8 cellular contexts compared by ENCODE assay signal in the genomic region with DNA sequence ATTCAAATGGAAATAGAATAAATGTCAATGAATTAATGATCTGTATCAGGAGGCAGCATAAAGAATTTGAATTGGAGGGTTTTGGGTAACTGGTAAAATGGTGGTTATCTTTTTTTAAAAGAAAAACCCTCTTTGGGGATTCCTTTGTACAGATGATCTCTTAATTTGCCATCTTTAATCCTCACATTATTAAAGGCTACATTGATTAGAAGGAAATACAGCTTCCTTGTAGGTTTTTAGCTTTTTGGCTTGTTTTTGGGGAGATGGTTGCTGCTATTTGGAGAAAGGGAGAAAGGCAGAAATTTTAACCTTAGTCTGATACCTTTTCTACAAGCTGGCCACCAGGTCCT. TPM values are rescaled to one million over a fixed set of nuclear protein-coding genes. Genes with fewer than 3 reads are reported as not detected.
A peak's percentile ranks its signal among the peaks of the same experiment; 100 is the strongest.
DNase-seq lines count a peak whose midpoint lies in the region; ATAC-seq, FAIRE-seq and TF ChIP-seq lines count a peak whose summit lies in the region.

No MANE protein-coding gene starts in this region.

- H3K4me2 ChIP-seq in PC-3 (ENCODE audit: low read length) = peak overlapping the region; percentile 89

- H3K27ac ChIP-seq in PC-3 (ENCODE audit: low read length) (no peak overlapping the region), pancreas (peak overlapping the region; percentile 70 to 84 (median 78))

- H3K4me3 ChIP-seq in Caco-2 (ENCODE audit: low read depth, low read length) = peak overlapping the region; percentile 73
- peak overlapping the region; percentile 75 for H3K4me3 ChIP-seq in PC-3 (ENCODE audit: low read length)
- H3K4me3 ChIP-seq in pancreas = peak overlapping the region in 2 of 4 donors; percentile 73 to 76

- H2AFZ ChIP-seq in PC-3 (ENCODE audit: low read length) = peak overlapping the region; percentile 84

- H3K4me3 Mint-ChIP-seq in Caco-2 (ENCODE audit: unreplicated experiment) = peak overlapping the region; percentile 91
- H3K4me3 Mint-ChIP-seq in endothelial cell (ENCODE audit: unreplicated experiment) = peak overlapping the region; percentile 94

- CTCF ChIA-PET in Caco-2 (lab: Charles Lee) (interaction anchor here (1.0 to 1.4 kb wide), 2 partner anchors 11 to 35 kb away, joined by 3 to 4 read pairs; no protein-coding TSS in a partner anchor), PC-3 (lab: Charles Lee) (no interaction called here), HEK293T (lab: Yijun Ruan, JAX) (interaction anchor here (0.9 to 1.6 kb wide), 6 partner anchors 13 to 346 kb away, joined by 3 to 6 read pairs (median 4); no protein-coding TSS in a partner anchor)

- H3K9me3 Mint-ChIP-seq in Caco-2 (ENCODE audit: unreplicated experiment) = no peaks in the 10 kb centered on the region
- no peaks in the 10 kb centered on the region for H3K9me3 Mint-ChIP-seq in endothelial cell (ENCODE audit: unreplicated experiment)

- intact Hi-C loops in Caco-2 (cut with micrococcal nuclease; ENCODE audit: unreplicated experiment) (no loop called here), PC-3 (cut with micrococcal nuclease) (no loop called here), pancreas (cut with DNase I) (no loop called here)

- H3K36me3 ChIP-seq in Caco-2 (ENCODE audit: control insufficient read depth, insufficient read depth, low read length) (no peaks in the 10 kb centered on the region), PC-3 (ENCODE audit: low read depth, low read length) (no peaks in the 10 kb centered on the region), pancreas (no peaks in the 10 kb centered on the region)

- no peaks in the 10 kb centered on the region for H3K4me1 Mint-ChIP-seq in Caco-2 (ENCODE audit: low read depth, unreplicated experiment)
- H3K4me1 Mint-ChIP-seq in endothelial cell (ENCODE audit: unreplicated experiment) = peaks cover 56% of the 10 kb centered on the region

- no peaks in the 10 kb centered on the region for H3K27me3 Mint-ChIP-seq in Caco-2 (ENCODE audit: insufficient read depth, unreplicated experiment)
- H3K27me3 Mint-ChIP-seq in endothelial cell (ENCODE audit: unreplicated experiment) = peaks cover 4% of the 10 kb centered on the region

- no peaks in the 10 kb centered on the region for H3K79me2 ChIP-seq in PC-3 (ENCODE audit: low read length)

- no peak for ATAC-seq in PC-3
- no peak for ATAC-seq in pancreas

- H3F3A ChIP-seq in PC-3 (ENCODE audit: low read length, unreplicated experiment) = no peaks in the 10 kb centered on the region

- no peaks in the 10 kb centered on the region for H4K20me1 ChIP-seq in PC-3 (ENCODE audit: low read length)

- no peaks in the 10 kb centered on the region for H3K9me3 ChIP-seq in Caco-2
- no peaks in the 10 kb centered on the region for H3K9me3 ChIP-seq in PC-3 (ENCODE audit: low read length)
- no peaks in the 10 kb centered on the region for H3K9me3 ChIP-seq in pancreas

- DNase-seq in Caco-2 = no peak
- no peak for DNase-seq in PC-3
- DNase-seq in endothelial cell (ENCODE audit: low spot score) = no peak
- DNase-seq in pancreas = no peak
- DNase-seq in stimulated activated CD4-positive, alpha-beta T cell treated with anti-CD3 and anti-CD28 coated beads, Interleukin-2, amount 100 ng/mL, for 24 hours = no peak
- DNase-seq in DMS 273 treated with DMSO at 0.1 percent for 48 hours (lab: John Stamatoyannopoulos, UW) = no peak
- DNase-seq in NOMO-1 (lab: John Stamatoyannopoulos, UW; ENCODE audit: unreplicated experiment in 2 of 2) = no peak
- DNase-seq in HEK293T (ENCODE audit: extremely low spot score) = no peak

- BruUV-seq in Caco-2 (replicated peaks; lab: Mats Ljungman, UMichigan) = no TSS peak
- BruUV-seq in PC-3 (replicated peaks; lab: Mats Ljungman, UMichigan) = no TSS peak

- H3K27me3 ChIP-seq in Caco-2 (replicated peaks; ENCODE audit: control insufficient read depth, insufficient read depth, low read length) (no peaks in the 10 kb centered on the region), PC-3 (ENCODE audit: low read length) (no peaks in the 10 kb centered on the region), pancreas (no peaks in the 10 kb centered on the region)

- POLR2A ChIA-PET in Caco-2 (lab: Charles Lee) (interaction anchor here (0.8 kb wide), 1 partner anchor 226 kb away, joined by 3 read pairs; no protein-coding TSS in a partner anchor), PC-3 (lab: Charles Lee; ENCODE audit: unreplicated experiment) (no interaction called here), HEK293T (lab: Yijun Ruan, JAX) (interaction anchor here (0.6 to 3.1 kb wide), 11 partner anchors 12 to 305 kb away, joined by 3 to 18 read pairs (median 5); no protein-coding TSS in a partner anchor)

- H3K9me2 ChIP-seq in PC-3 (replicated peaks; ENCODE audit: low read length) = no peaks in the 10 kb centered on the region

- H3K27ac Mint-ChIP-seq in Caco-2 (ENCODE audit: unreplicated experiment) (peak overlapping the region; percentile 96), endothelial cell (ENCODE audit: unreplicated experiment) (peak overlapping the region; percentile 95)

- H3K36me3 Mint-ChIP-seq in Caco-2 (ENCODE audit: insufficient read depth, unreplicated experiment) (peaks cover 8% of the 10 kb centered on the region), endothelial cell (ENCODE audit: low read depth, unreplicated experiment) (peaks cover 4% of the 10 kb centered on the region)

- no peak for FAIRE-seq in pancreas (lab: Jason Lieb, UNC)

- H3K4me1 ChIP-seq in Caco-2 = no peaks in the 10 kb centered on the region; the same call in 1 of the 2 replicates
- peaks cover 5% of the 10 kb centered on the region; the same call in 1 of the 2 replicates for H3K4me1 ChIP-seq in PC-3 (ENCODE audit: insufficient read depth, low read length)
- peaks cover 0 to 17% (median 0%) of the 10 kb centered on the region in 3 donors for H3K4me1 ChIP-seq in pancreas

- peak overlapping the region; percentile 20; the same call in 1 of the 2 replicates for H3K9ac ChIP-seq in PC-3 (ENCODE audit: low read length)

- TF ChIP-seq CTCF in Caco-2 (IDR thresholded peaks at IDR 0.05; ENCODE audit: insufficient read depth in 1 of 2, low read depth in 1 of 2, low read length in 1 of 2, severe bottlenecking in 1 of 2, unreplicated experiment in 1 of 2) = no peak
- TF ChIP-seq CTCF in PC-3 (conservative IDR thresholded peaks at IDR 0.05; ENCODE audit: low read depth, low read length) = no peak
- TF ChIP-seq CTCF in endothelial cell (IDR thresholded peaks at IDR 0.05; ENCODE audit: unreplicated experiment) = no peak
- TF ChIP-seq CTCF in pancreas (IDR thresholded peaks at IDR 0.05) = no peak

TF ChIP-seq in HEK293T, 16 proteins besides CTCF, POLR2A, EP300 and RAD21:
- TF ChIP-seq LEF1 (IDR thresholded peaks at IDR 0.05; ENCODE audit: borderline replicate concordance) (no peak), SP1 (IDR thresholded peaks at IDR 0.05) (no peak), TARDBP (IDR thresholded peaks at IDR 0.05) (no peak), ELF4 (IDR thresholded peaks at IDR 0.05) (no peak)

RNA-seq across cellular contexts. Expression of gene MAPRE2, which starts 0.6 kb away (rescaled TPM):
- total RNA-seq in Caco-2 (2022) = 8.4 and 9.3 TPM in 2 replicates
- total RNA-seq in PC-3 (2014; rRNA removed) = 2.8 and 2.9 TPM in 2 replicates
- total RNA-seq in endothelial cell (ENCODE audit: unreplicated experiment) = 73.0 TPM
- 10 to 100 TPM in 3 of 6 donors, 1 to 10 TPM in 3; 8.4 to 18.2 (median 10.6) TPM for total RNA-seq in pancreas
- 10 to 100 TPM in 1 of 2 donors, 1 to 10 TPM in 1; 4.8 to 13.0 TPM for polyA plus RNA-seq in pancreas
